Comparison of ENCODE assay signal across 23 cellular contexts in the genomic region with DNA sequence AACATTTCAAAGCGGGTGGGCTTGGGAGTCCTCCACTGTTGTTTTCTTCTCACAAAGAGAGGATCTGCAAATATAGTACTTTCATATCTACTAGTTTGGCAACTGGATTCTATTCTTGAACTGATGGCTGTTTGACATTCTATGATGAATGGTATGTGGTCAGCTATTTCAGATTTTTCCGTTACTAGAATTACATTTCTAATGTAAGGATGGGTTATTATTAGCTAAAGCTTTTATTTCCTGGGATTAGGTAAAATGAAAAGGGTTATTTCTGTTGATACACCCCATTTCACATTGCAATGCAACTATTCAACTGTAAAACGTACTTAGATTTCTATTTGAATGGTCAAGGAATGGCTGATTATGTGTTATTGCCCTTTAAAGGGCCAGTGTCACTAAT.
"Had no signal": no experiment of that assay in that cellular context is flagged by ENCODE, and none has a peak within 500 bp of the region (broad histone marks: within the 10 kb centered on the region; RNA-seq: fewer than 3 reads in every experiment).

No MANE protein-coding gene starts in this region.

- H3K36me3 ChIP-seq: colonic mucosa, esophagus muscularis mucosa, heart right ventricle, lower lobe of right lung, right atrium auricular region, stomach, thyroid gland, vagina had no signal

- H3K27me3 ChIP-seq: colonic mucosa, esophagus muscularis mucosa, heart right ventricle, right atrium auricular region, stomach, thyroid gland, vagina had no signal

- ATAC-seq: heart right ventricle; left colon; left ventricle myocardium superior; lower lobe of right lung; natural killer cell; sciatic nerve; stimulated activated effector memory CD8-positive, alpha-beta T cell treated with anti-CD3 and anti-CD28 coated beads, Interleukin-12 subunit alpha, Interleukin-12 subunit beta, amount 100 ng/mL, for 72 hours had no signal

- H3K27ac ChIP-seq: colonic mucosa, esophagus muscularis mucosa, heart right ventricle, lower lobe of right lung, parathyroid adenoma, right atrium auricular region, stomach, thyroid gland, vagina had no signal

- H3K4me1 ChIP-seq: colonic mucosa, esophagus muscularis mucosa, parathyroid adenoma, thyroid gland had no signal

- DNase-seq: colonic mucosa; effector CD8-positive, alpha-beta T cell; foreskin melanocyte; glutamatergic neuron; heart right ventricle; hippocampal formation; kidney glomerular epithelial cell; left colon; left ventricle myocardium superior; lower lobe of right lung; natural killer cell; stimulated activated CD4-positive, alpha-beta T cell treated with anti-CD3 and anti-CD28 coated beads, Interleukin-2, amount 100 ng/mL, for 24 hours; stimulated activated CD4-positive, alpha-beta T cell treated with anti-CD3 and anti-CD28 coated beads, Interleukin-4, amount 100 ng/mL, for 24 hours; stimulated activated naive CD4-positive, alpha-beta T cell treated with Interleukin-2 at 50 U/mL for 16 hours; stomach; thyroid gland; trophoblast cell had no signal

- H3K4me3 ChIP-seq: colonic mucosa, esophagus muscularis mucosa, heart right ventricle, lower lobe of right lung, right atrium auricular region, stomach, thyroid gland, vagina had no signal

- H2AFZ ChIP-seq: parathyroid adenoma had no signal

- H3K9ac ChIP-seq: parathyroid adenoma had no signal

- H3K9me3 ChIP-seq: colonic mucosa, esophagus muscularis mucosa, heart right ventricle, lower lobe of right lung, right atrium auricular region, stomach, thyroid gland, vagina had no signal
